Comparison of ENCODE assay signal across 8 cellular contexts in genomic region chr7:129448608-129449007, GRCh38. TPM values are rescaled to one million over a fixed set of nuclear protein-coding genes. Genes with fewer than 3 reads are reported as not detected.
"Had no signal": no experiment of that assay in that cellular context is flagged by ENCODE, and none has a peak within 500 bp of the region (broad histone marks: within the 10 kb centered on the region; RNA-seq: fewer than 3 reads in every experiment).

No MANE protein-coding gene starts in this region.

RNA-seq across cellular contexts. Expression of gene SMKR1, which starts 53.7 kb away (rescaled TPM):
- total RNA-seq: osteocyte, posterior vena cava, right atrium auricular region, right cardiac atrium, right lobe of liver, sigmoid colon, skeletal muscle tissue, smooth muscle cell had no signal
